12 cellular contexts compared by ENCODE assay signal in genomic region chr17:50264263-50265113, GRCh38. TPM values are rescaled to one million over a fixed set of nuclear protein-coding genes. Genes with fewer than 3 reads are reported as not detected.
DNase-seq lines count a peak whose midpoint lies in the region; ATAC-seq and TF ChIP-seq lines count a peak whose summit lies in the region.
"Had no signal": no experiment of that assay in that cellular context is flagged by ENCODE, and none has a peak within 500 bp of the region (broad histone marks: within the 10 kb centered on the region; RNA-seq: fewer than 3 reads in every experiment).

No MANE protein-coding gene starts in this region.

- no peak overlapping the region for H3K27ac Mint-ChIP-seq in H9
- H3K27ac Mint-ChIP-seq in activated CD4-positive, alpha-beta T cell treated with anti-CD3 and anti-CD28 coated beads, Interleukin-2, amount 10 ng/mL, durations not matched to agents 7 days and 5 days: no peak overlapping the region
- H3K27ac Mint-ChIP-seq: activated naive CD8-positive, alpha-beta T cell treated with anti-CD3 and anti-CD28 coated beads, Interleukin-2, amount 50 U/mL, for 24 hours had no signal

- no peak overlapping the region for H2BK120ac ChIP-seq in H9 (ENCODE audit: low read depth, low read length, poor library complexity, severe bottlenecking)

- no peaks in the 10 kb centered on the region for H3K79me1 ChIP-seq in H9 (ENCODE audit: insufficient read depth, low read depth, low read length, poor library complexity, severe bottlenecking)

- no peak for TF ChIP-seq EP300 in suprapubic skin (IDR thresholded peaks at IDR 0.05)

- no peak overlapping the region for H3K9ac ChIP-seq in H9 (ENCODE audit: extremely low read depth, insufficient read length, low read length)

- TF ChIP-seq POLR2A in suprapubic skin (IDR thresholded peaks at IDR 0.05): no peak

- H3K9me3 Mint-ChIP-seq in H9: no peaks in the 10 kb centered on the region
- H3K9me3 Mint-ChIP-seq in activated CD4-positive, alpha-beta T cell treated with anti-CD3 and anti-CD28 coated beads, Interleukin-2, amount 10 ng/mL, durations not matched to agents 7 days and 5 days: no peaks in the 10 kb centered on the region
- H3K9me3 Mint-ChIP-seq: activated naive CD8-positive, alpha-beta T cell treated with anti-CD3 and anti-CD28 coated beads, Interleukin-2, amount 50 U/mL, for 24 hours had no signal

- no peak for TF ChIP-seq CTCF in H9 (conservative IDR thresholded peaks at IDR 0.05)
- TF ChIP-seq CTCF in VCaP (conservative IDR thresholded peaks at IDR 0.05): no peak
- no peak for TF ChIP-seq CTCF in suprapubic skin (IDR thresholded peaks at IDR 0.05)

- no peak overlapping the region for H2AFZ ChIP-seq in H9 (ENCODE audit: low read length)

- no peak overlapping the region for H3T11ph ChIP-seq in H9 (ENCODE audit: low read length)

- WGBS in H9 (ENCODE audit: extremely low coverage, insufficient read length, low lambda C conversion rate): no CpG with 5 or more reads among the region's 23 CpGs
- WGBS in suprapubic skin: 63% methylated on average over 23 of the region's 23 CpGs

- peak overlapping the region; percentile 4 for H3K4me2 ChIP-seq in H9 (ENCODE audit: insufficient read depth, insufficient read length, low read length)

- no peak overlapping the region for H3K4ac ChIP-seq in H9 (ENCODE audit: low read depth, low read length)

- no peaks in the 10 kb centered on the region; a peak in 1 of 7 replicates for H3K36me3 Mint-ChIP-seq in H9 (ENCODE audit: insufficient read depth in 1 of 3, low read depth in 3 of 3)
- H3K36me3 Mint-ChIP-seq in activated CD4-positive, alpha-beta T cell treated with anti-CD3 and anti-CD28 coated beads, Interleukin-2, amount 10 ng/mL, durations not matched to agents 7 days and 5 days (ENCODE audit: low read depth): no peaks in the 10 kb centered on the region

- H3K4me3 Mint-ChIP-seq in H9: peak overlapping the region; percentile 26 to 39; a peak in 3 of 5 replicates
- no peak overlapping the region for H3K4me3 Mint-ChIP-seq in activated CD4-positive, alpha-beta T cell treated with anti-CD3 and anti-CD28 coated beads, Interleukin-2, amount 10 ng/mL, durations not matched to agents 7 days and 5 days
- H3K4me3 Mint-ChIP-seq: activated naive CD8-positive, alpha-beta T cell treated with anti-CD3 and anti-CD28 coated beads, Interleukin-2, amount 50 U/mL, for 24 hours had no signal

- peak; percentile 75 for DNase-seq in H9
- DNase-seq in iPS-NIHi7 (ENCODE audit: extremely low spot score): peak; percentile 69
- DNase-seq in suprapubic skin (ENCODE audit: low spot score in 2 of 2): peak; percentile 66 to 78
- no peak for DNase-seq in G401 (ENCODE audit: low spot score)
- no peak for DNase-seq in activated CD4-positive, alpha-beta T cell treated with anti-CD3 and anti-CD28 coated beads, Interleukin-2, amount 10 ng/mL, durations not matched to agents 7 days and 5 days
- DNase-seq: activated CD4-positive, alpha-beta T cell treated with anti-CD3 and anti-CD28 coated beads for 1 hour; activated naive CD8-positive, alpha-beta T cell treated with anti-CD3 and anti-CD28 coated beads, Interleukin-2, amount 50 U/mL, for 24 hours; erythroblast; MM.1S; substantia nigra had no signal

- H3K9me3 ChIP-seq in H9 (ENCODE audit: control insufficient read depth, low read depth, low read length) (no peaks in the 10 kb centered on the region), suprapubic skin (no peaks in the 10 kb centered on the region)

- no peak overlapping the region for H2BK5ac ChIP-seq in H9 (ENCODE audit: insufficient read length, low read length)

- no peak overlapping the region for H2BK12ac ChIP-seq in H9 (ENCODE audit: insufficient read length, low read depth, low read length)

- no peak overlapping the region for H3K23ac ChIP-seq in H9 (ENCODE audit: insufficient read length, low read depth, low read length)

- H4K91ac ChIP-seq in H9 (ENCODE audit: insufficient read length, low read depth, low read length): no peak overlapping the region

- H3K56ac ChIP-seq in H9 (ENCODE audit: insufficient read length, low read depth, low read length): no peak overlapping the region

- ATAC-seq in GM21390 (IDR thresholded peaks at IDR 0.05; ENCODE audit: unreplicated experiment): no peak
- ATAC-seq: activated naive CD8-positive, alpha-beta T cell treated with anti-CD3 and anti-CD28 coated beads, Interleukin-2, amount 50 U/mL, for 24 hours had no signal

- POLR2A ChIA-PET in activated CD4-positive, alpha-beta T cell treated with anti-CD3 and anti-CD28 coated beads, Interleukin-2, amount 10 ng/mL, durations not matched to agents 7 days and 5 days (lab: Charles Lee): no interaction called here

- H3K27ac ChIP-seq in H9 (ENCODE audit: insufficient read length, low read depth, low read length) (no peak overlapping the region), VCaP (peak overlapping the region; percentile 11; the same call in 1 of the 2 replicates), suprapubic skin (peak overlapping the region; percentile 55)

- no peak overlapping the region for H3K18ac ChIP-seq in H9 (ENCODE audit: insufficient read length, low read depth, low read length)

- no peak overlapping the region for H4K8ac ChIP-seq in H9 (replicated peaks; ENCODE audit: insufficient read length, low read depth, low read length)

- H3K36me3 ChIP-seq in suprapubic skin: no peaks in the 10 kb centered on the region

- no peak overlapping the region for H2BK20ac ChIP-seq in H9 (ENCODE audit: low read depth, low read length, poor library complexity, severe bottlenecking)

- no peaks in the 10 kb centered on the region for H3K23me2 ChIP-seq in H9 (ENCODE audit: insufficient read length, low read depth, low read length, poor library complexity, severe bottlenecking)

- H3K79me2 ChIP-seq in H9 (ENCODE audit: insufficient read depth, low read length): no peaks in the 10 kb centered on the region

- CTCF ChIA-PET in activated CD4-positive, alpha-beta T cell treated with anti-CD3 and anti-CD28 coated beads, Interleukin-2, amount 10 ng/mL, durations not matched to agents 7 days and 5 days (lab: Charles Lee): interaction anchor here (1.0 to 2.0 kb wide), 3 partner anchors 33 to 95 kb away, joined by 3 to 8 read pairs (median 3); no protein-coding TSS in a partner anchor

- no peak overlapping the region for H3K14ac ChIP-seq in H9 (ENCODE audit: insufficient read depth, low read length)

- H4K5ac ChIP-seq in H9 (ENCODE audit: insufficient read length, low read depth, low read length): no peak overlapping the region

- no peak overlapping the region for H2BK15ac ChIP-seq in H9 (ENCODE audit: low read depth, low read length)

- H4K20me1 ChIP-seq in H9 (ENCODE audit: control insufficient read depth, insufficient read depth, insufficient read length): no peaks in the 10 kb centered on the region

- in situ Hi-C loops in G401 (cut with HindIII; ENCODE audit: low sequenced_read_pairs): no loop called here

- H3K4me1 ChIP-seq in H9 (ENCODE audit: insufficient read depth, low read length): no peaks in the 10 kb centered on the region
- peaks cover 46% of the 10 kb centered on the region for H3K4me1 ChIP-seq in suprapubic skin

- peaks cover 32 to 59% of the 10 kb centered on the region in 2 experiments for H3K4me1 Mint-ChIP-seq in H9
- no peaks in the 10 kb centered on the region for H3K4me1 Mint-ChIP-seq in activated CD4-positive, alpha-beta T cell treated with anti-CD3 and anti-CD28 coated beads, Interleukin-2, amount 10 ng/mL, durations not matched to agents 7 days and 5 days
- H3K4me1 Mint-ChIP-seq: activated naive CD8-positive, alpha-beta T cell treated with anti-CD3 and anti-CD28 coated beads, Interleukin-2, amount 50 U/mL, for 24 hours had no signal

- H3K27me3 ChIP-seq in H9 (ENCODE audit: insufficient read depth, low read length) (no peaks in the 10 kb centered on the region), suprapubic skin (no peaks in the 10 kb centered on the region)

- no peak overlapping the region for H2AK5ac ChIP-seq in H9 (ENCODE audit: insufficient read length, low read length)

- peaks cover 24% of the 10 kb centered on the region for H3K27me3 Mint-ChIP-seq in H9 (ENCODE audit: low read depth)
- peaks cover 8% of the 10 kb centered on the region for H3K27me3 Mint-ChIP-seq in activated CD4-positive, alpha-beta T cell treated with anti-CD3 and anti-CD28 coated beads, Interleukin-2, amount 10 ng/mL, durations not matched to agents 7 days and 5 days

- no peak overlapping the region for H3K4me3 ChIP-seq in suprapubic skin

RNA-seq across cellular contexts. Expression of gene TMEM92, which starts 9.8 kb away (rescaled TPM):
- total RNA-seq in H9 (2021): 10.9 and 11.2 TPM in 2 replicates
- 1 to 10 TPM in 1 of 4 donors, not detected in 3; 1.3 TPM for total RNA-seq in suprapubic skin
- total RNA-seq in G401 (2014; rRNA removed; shearing (Covaris generic)): 1.2 and 4.2 TPM in 2 replicates
- total RNA-seq in activated CD4-positive, alpha-beta T cell treated with anti-CD3 and anti-CD28 coated beads, Interleukin-2, amount 10 ng/mL, durations not matched to agents 7 days and 5 days: not detected

Comparison
In these comparisons a context has a peak if more than half of its experiments do, and no peak if none do; other contexts are left out.
1. DNase-seq: peak in H9 (single experiment), iPS-NIHi7 (single experiment) and suprapubic skin (2 of 2); none in G401 (single experiment) and activated CD4-positive, alpha-beta T cell treated with anti-CD3 and anti-CD28 coated beads, Interleukin-2, amount 10 ng/mL, durations not matched to agents 7 days and 5 days (single experiment).